Comparison of ENCODE assay signal across 9 cellular contexts in genomic region chr4:120718979-120719566, GRCh38.
DNase-seq lines count a peak whose midpoint lies in the region; ATAC-seq and TF ChIP-seq lines count a peak whose summit lies in the region.
"Had no signal": no experiment of that assay in that cellular context is flagged by ENCODE, and none has a peak within 500 bp of the region (broad histone marks: within the 10 kb centered on the region; RNA-seq: fewer than 3 reads in every experiment).

No MANE protein-coding gene starts in this region.

- H3K27me3 Mint-ChIP-seq in CD4-positive, CD25-positive, alpha-beta regulatory T cell: peaks cover 28% of the 10 kb centered on the region

- no peaks in the 10 kb centered on the region for H3K36me3 Mint-ChIP-seq in CD4-positive, CD25-positive, alpha-beta regulatory T cell

- in situ Hi-C loops in brain microvascular endothelial cell (cut with HindIII; ENCODE audit: low pct_ligation_motif_present, low sequenced_read_pairs): no loop called here

- H3K4me1 Mint-ChIP-seq in CD4-positive, CD25-positive, alpha-beta regulatory T cell: no peaks in the 10 kb centered on the region

- H3K4me3 ChIP-seq in CD4-positive, CD25-positive, alpha-beta regulatory T cell (ENCODE audit: low read depth, low read length): no peak overlapping the region
- H3K4me3 ChIP-seq in brain microvascular endothelial cell (ENCODE audit: low read depth, low read length) (no peak overlapping the region), left lung (no peak overlapping the region)

- H3K4me1 ChIP-seq in CD4-positive, CD25-positive, alpha-beta regulatory T cell (ENCODE audit: control insufficient read depth, insufficient read depth, low read length, poor library complexity, severe bottlenecking): no peaks in the 10 kb centered on the region
- no peaks in the 10 kb centered on the region for H3K4me1 ChIP-seq in left lung

- no peak overlapping the region for H3K4me3 Mint-ChIP-seq in CD4-positive, CD25-positive, alpha-beta regulatory T cell
- H3K4me3 Mint-ChIP-seq: T-helper 1 cell treated with Interleukin-12 subunit alpha and Interleukin-12 subunit beta and Interleukin-4 antibody, amounts not matched to agents 30 μg/mL and 1 μg/mL, for 36 hours had no signal

- no peaks in the 10 kb centered on the region for H3K9me3 ChIP-seq in CD4-positive, CD25-positive, alpha-beta regulatory T cell (ENCODE audit: control insufficient read depth in 2 of 2, low read length in 2 of 2)
- no peaks in the 10 kb centered on the region for H3K9me3 ChIP-seq in left lung

- H3K27me3 ChIP-seq in CD4-positive, CD25-positive, alpha-beta regulatory T cell (ENCODE audit: control insufficient read depth, insufficient read depth, low read length): peaks cover 1% of the 10 kb centered on the region
- H3K27me3 ChIP-seq in brain microvascular endothelial cell (replicated peaks) (no peaks in the 10 kb centered on the region), left lung (no peaks in the 10 kb centered on the region)

- peak; percentile 86 for TF ChIP-seq CTCF in brain microvascular endothelial cell (IDR thresholded peaks at IDR 0.05; ENCODE audit: low read depth, low read length, missing control alignments)
- peak; percentile 43 to 46 for TF ChIP-seq CTCF in left lung (IDR thresholded peaks at IDR 0.05)

- peak in 2 of 3 donors; percentile 4 to 14 for DNase-seq in CD4-positive, CD25-positive, alpha-beta regulatory T cell
- DNase-seq in NCI-H345 treated with DMSO at 0.1 percent for 48 hours (lab: John Stamatoyannopoulos, UW; ENCODE audit: unreplicated experiment) (peak; percentile 32), brain microvascular endothelial cell (peak; percentile 47), left lung (no peak), NCI-H2196 (lab: John Stamatoyannopoulos, UW; ENCODE audit: unreplicated experiment) (no peak), mucosa of gallbladder (ENCODE audit: low spot score) (no peak)

- no peak overlapping the region for H3K27ac ChIP-seq in CD4-positive, CD25-positive, alpha-beta regulatory T cell (ENCODE audit: insufficient read depth, low read length, poor library complexity, severe bottlenecking)
- no peak overlapping the region for H3K27ac ChIP-seq in brain microvascular endothelial cell
- no peak overlapping the region for H3K27ac ChIP-seq in left lung

- intact Hi-C loops in left lung (cut with DNase I): no loop called here

- H3K9me3 Mint-ChIP-seq in CD4-positive, CD25-positive, alpha-beta regulatory T cell: peaks cover 0 to 1% (median 0%) of the 10 kb centered on the region in 7 donors
- H3K9me3 Mint-ChIP-seq: T-helper 1 cell treated with Interleukin-12 subunit alpha and Interleukin-12 subunit beta and Interleukin-4 antibody, amounts not matched to agents 30 μg/mL and 1 μg/mL, for 36 hours had no signal

- no peaks in the 10 kb centered on the region for H3K36me3 ChIP-seq in CD4-positive, CD25-positive, alpha-beta regulatory T cell (ENCODE audit: control insufficient read depth, insufficient read depth, low read length)
- H3K36me3 ChIP-seq in brain microvascular endothelial cell (replicated peaks): no peaks in the 10 kb centered on the region
- H3K36me3 ChIP-seq in left lung: no peaks in the 10 kb centered on the region

- no peak for ATAC-seq in CD4-positive, CD25-positive, alpha-beta regulatory T cell (ENCODE audit: low read depth in 2 of 2)
- peak; percentile 54 for ATAC-seq in GM18499 (IDR thresholded peaks at IDR 0.05; ENCODE audit: insufficient read depth, unreplicated experiment)
- peak; percentile 81 for ATAC-seq in HG02970 (IDR thresholded peaks at IDR 0.05; ENCODE audit: low FRiP score, unreplicated experiment)
- ATAC-seq in left lung: peak; percentile 93

- no peak overlapping the region for H3K27ac Mint-ChIP-seq in CD4-positive, CD25-positive, alpha-beta regulatory T cell
- H3K27ac Mint-ChIP-seq: T-helper 1 cell treated with Interleukin-12 subunit alpha and Interleukin-12 subunit beta and Interleukin-4 antibody, amounts not matched to agents 30 μg/mL and 1 μg/mL, for 36 hours had no signal

Comparison
In these comparisons a context has a peak if more than half of its experiments do, and no peak if none do; other contexts are left out.
1. ATAC-seq: peak in GM18499 (single experiment), HG02970 (single experiment) and left lung (single experiment); none in CD4-positive, CD25-positive, alpha-beta regulatory T cell (0 of 2).
2. DNase-seq: peak in CD4-positive, CD25-positive, alpha-beta regulatory T cell (2 of 3), NCI-H345 treated with DMSO at 0.1 percent for 48 hours (single experiment) and brain microvascular endothelial cell (single experiment); none in left lung (0 of 2), NCI-H2196 (single experiment) and mucosa of gallbladder (single experiment).